ENCODE assay signal across 17 cellular contexts in genomic region chr1:248842781-248843331, GRCh38.
DNase-seq lines count a peak whose midpoint lies in the region; ATAC-seq lines count a peak whose summit lies in the region.
"Had no signal": no experiment of that assay in that cellular context is flagged by ENCODE, and none has a peak within 500 bp of the region (broad histone marks: within the 10 kb centered on the region; RNA-seq: fewer than 3 reads in every experiment).

No MANE protein-coding gene starts in this region.

- H3K36me3 Mint-ChIP-seq in memory B cell = peaks cover 10% of the 10 kb centered on the region
- H3K36me3 Mint-ChIP-seq: naive B cell had no signal

- H3K27ac ChIP-seq in BLaER1 = peak overlapping the region; percentile 57

- peak overlapping the region; percentile 54 for H3K9ac ChIP-seq in BLaER1

- H3K9me3 ChIP-seq in BLaER1 = no peaks in the 10 kb centered on the region

- H3K27me3 ChIP-seq in BLaER1 = no peaks in the 10 kb centered on the region

- peaks cover 44% of the 10 kb centered on the region for H3K4me1 ChIP-seq in BLaER1

- no peak for DNase-seq in memory B cell (ENCODE audit: low spot score in 2 of 2)
- DNase-seq in amygdala (lab: John Stamatoyannopoulos, UW) = no peak
- no peak for DNase-seq in activated CD4-positive, alpha-beta T cell treated with anti-CD3 and anti-CD28 coated beads for 48 hours
- DNase-seq in cerebellar cortex (ENCODE audit: low spot score) = no peak
- DNase-seq in epidermal melanocyte (ENCODE audit: insufficient read length, low spot score) = no peak
- DNase-seq: activated naive CD4-positive, alpha-beta T cell treated with Interleukin-2 at 50 U/mL for 16 hours; naive B cell; NCI-H2171; SHP77; stimulated activated naive CD4-positive, alpha-beta T cell treated with Interleukin-2 at 50 U/mL for 16 hours had no signal

- H3K4me3 Mint-ChIP-seq in memory B cell = no peak overlapping the region
- H3K4me3 Mint-ChIP-seq: CD4-positive, alpha-beta T cell; dendritic cell treated with granulocyte-macrophage colony-stimulating factor and Interleukin-4, amounts not matched to agents 40 ng/mL and 50 ng/mL, for 4 days; naive B cell; WTC11 had no signal

- H3K9me3 Mint-ChIP-seq in memory B cell = no peaks in the 10 kb centered on the region
- H3K9me3 Mint-ChIP-seq: CD4-positive, alpha-beta T cell; dendritic cell treated with granulocyte-macrophage colony-stimulating factor and Interleukin-4, amounts not matched to agents 40 ng/mL and 50 ng/mL, for 4 days; naive B cell; WTC11 had no signal

- peaks cover 77% of the 10 kb centered on the region for H4K20me1 ChIP-seq in BLaER1

- peak overlapping the region; percentile 95 for H3K4me2 ChIP-seq in BLaER1

- peak overlapping the region; percentile 8 for H3K27ac Mint-ChIP-seq in memory B cell
- H3K27ac Mint-ChIP-seq: dendritic cell treated with granulocyte-macrophage colony-stimulating factor and Interleukin-4, amounts not matched to agents 40 ng/mL and 50 ng/mL, for 4 days had no signal

- H3K4me3 ChIP-seq in BLaER1 = no peak overlapping the region; the same call in 1 of the 2 replicates

- no peaks in the 10 kb centered on the region for H3K27me3 Mint-ChIP-seq in memory B cell
- H3K27me3 Mint-ChIP-seq: CD4-positive, alpha-beta T cell; dendritic cell treated with granulocyte-macrophage colony-stimulating factor and Interleukin-4, amounts not matched to agents 40 ng/mL and 50 ng/mL, for 4 days; naive B cell had no signal

- peaks cover 59% of the 10 kb centered on the region for H3K36me3 ChIP-seq in BLaER1

- peaks cover 19% of the 10 kb centered on the region for H3K4me1 Mint-ChIP-seq in memory B cell

- ATAC-seq in GM19351 (IDR thresholded peaks at IDR 0.05; ENCODE audit: unreplicated experiment) (peak; percentile 40), HG03439 (IDR thresholded peaks at IDR 0.05; ENCODE audit: unreplicated experiment) (peak; percentile 35), memory B cell (ENCODE audit: low read depth) (no peak)
- ATAC-seq: HCT116, WTC11 had no signal
